36 cellular contexts compared by ENCODE assay signal in the genomic region with DNA sequence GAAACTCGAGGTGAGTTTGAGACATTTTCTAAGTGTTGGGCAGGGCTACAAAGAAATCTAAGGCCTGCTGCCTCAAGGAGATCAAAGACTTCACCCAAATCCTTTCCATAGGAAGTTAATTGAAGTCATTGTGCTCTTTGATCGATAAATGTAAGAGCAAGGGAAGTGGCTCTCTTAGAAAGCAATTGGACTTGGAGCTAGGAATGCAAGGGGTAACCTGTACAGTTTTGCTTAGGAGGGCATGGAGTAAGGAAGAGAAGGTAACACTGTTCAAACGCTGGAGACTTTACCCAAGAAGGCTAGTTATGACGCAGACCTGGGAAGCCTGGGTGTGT.
"Had no signal": no experiment of that assay in that cellular context is flagged by ENCODE, and none has a peak within 500 bp of the region (broad histone marks: within the 10 kb centered on the region; RNA-seq: fewer than 3 reads in every experiment).

No MANE protein-coding gene starts in this region.

- H3K4me3 Mint-ChIP-seq: activated CD4-positive, alpha-beta memory T cell treated with anti-CD3 and anti-CD28 coated beads, Interleukin-2, amount 10 ng/mL, durations not matched to agents 7 days and 5 days; activated CD4-positive, alpha-beta T cell treated with anti-CD3 and anti-CD28 coated beads for 36 hours; activated CD4-positive, alpha-beta T cell treated with anti-CD3 and anti-CD28 coated beads, Interleukin-2, amount 10 ng/mL, durations not matched to agents 7 days and 5 days; activated naive CD4-positive, alpha-beta T cell treated with anti-CD3 and anti-CD28 coated beads, Interleukin-2, amount 10 ng/mL, durations not matched to agents 7 days and 5 days; activated naive CD8-positive, alpha-beta T cell treated with anti-CD3 and anti-CD28 coated beads, Interleukin-2, amount 10 ng/mL, durations not matched to agents 7 days and 5 days; activated T-cell treated with anti-CD3 and anti-CD28 coated beads, Interleukin-2, amount 50 U/mL, for 24 hours; activated T-cell treated with anti-CD3 and anti-CD28 coated beads, Interleukin-2, amount 50 U/mL, for 72 hours; brain; dendritic cell treated with granulocyte-macrophage colony-stimulating factor and Interleukin-4, amounts not matched to agents 40 ng/mL and 50 ng/mL, for 4 days; endodermal cell; T-helper 17 cell; T-helper 2 cell treated with Interferon-gamma antibody and Interleukin-4, amounts not matched to agents 5 μg/mL and 100 μg/mL, for 36 hours had no signal

- H3K27ac ChIP-seq: ascending aorta, breast epithelium, cardiac muscle cell, coronary artery, dorsolateral prefrontal cortex, foreskin keratinocyte, gastrocnemius medialis, heart left ventricle, WERI-Rb-1 had no signal

- DNase-seq: activated CD4-positive, alpha-beta memory T cell treated with anti-CD3 and anti-CD28 coated beads, Interleukin-2, amount 10 ng/mL, durations not matched to agents 7 days and 5 days; activated CD4-positive, alpha-beta T cell treated with anti-CD3 and anti-CD28 coated beads for 36 hours; activated CD4-positive, alpha-beta T cell treated with anti-CD3 and anti-CD28 coated beads, Interleukin-2, amount 10 ng/mL, durations not matched to agents 7 days and 5 days; activated CD4-positive, alpha-beta T cell treated with anti-CD3 and anti-CD28 coated beads, Interleukin-2, amount 50 U/mL, for 4 hours; activated CD4-positive, CD25-positive, alpha-beta regulatory T cell; activated CD4-positive, CD25-positive, alpha-beta regulatory T cell treated with anti-CD3 and anti-CD28 coated beads, Interleukin-2, amount 50 U/mL, for 72 hours; activated CD8-positive, alpha-beta memory T cell treated with anti-CD3 and anti-CD28 coated beads, Interleukin-2, amount 50 U/mL, for 48 hours; activated gamma-delta T cell; activated naive CD4-positive, alpha-beta T cell; activated naive CD4-positive, alpha-beta T cell treated with anti-CD3 and anti-CD28 coated beads, Interleukin-2, amount 10 ng/mL, durations not matched to agents 7 days and 5 days; activated naive CD8-positive, alpha-beta T cell treated with anti-CD3 and anti-CD28 coated beads, Interleukin-2, amount 10 ng/mL, durations not matched to agents 7 days and 5 days; activated T-cell treated with anti-CD3 and anti-CD28 coated beads for 4 hours; activated T-cell treated with anti-CD3 and anti-CD28 coated beads, Interleukin-2, amount 50 U/mL, for 24 hours; activated T-cell treated with anti-CD3 and anti-CD28 coated beads, Interleukin-2, amount 50 U/mL, for 72 hours; central memory CD4-positive, alpha-beta T cell; cerebellar nuclear complex; dorsolateral prefrontal cortex; effector memory CD4-positive, alpha-beta T cell; endodermal cell; gastrocnemius medialis; glutamatergic neuron; heart left ventricle; T-helper 1 cell; T-helper 17 cell; T1000; WERI-Rb-1 had no signal

- H3K36me3 Mint-ChIP-seq: activated naive CD4-positive, alpha-beta T cell treated with anti-CD3 and anti-CD28 coated beads, Interleukin-2, amount 10 ng/mL, durations not matched to agents 7 days and 5 days; activated naive CD8-positive, alpha-beta T cell treated with anti-CD3 and anti-CD28 coated beads, Interleukin-2, amount 10 ng/mL, durations not matched to agents 7 days and 5 days; brain had no signal

- H3K27ac Mint-ChIP-seq: activated CD4-positive, alpha-beta memory T cell treated with anti-CD3 and anti-CD28 coated beads, Interleukin-2, amount 10 ng/mL, durations not matched to agents 7 days and 5 days; activated CD4-positive, alpha-beta T cell treated with anti-CD3 and anti-CD28 coated beads for 36 hours; activated CD4-positive, alpha-beta T cell treated with anti-CD3 and anti-CD28 coated beads, Interleukin-2, amount 10 ng/mL, durations not matched to agents 7 days and 5 days; activated naive CD4-positive, alpha-beta T cell treated with anti-CD3 and anti-CD28 coated beads, Interleukin-2, amount 10 ng/mL, durations not matched to agents 7 days and 5 days; activated naive CD4-positive, alpha-beta T cell treated with anti-CD3 and anti-CD28 coated beads, Interleukin-2, amount 50 U/mL, for 72 hours; activated naive CD8-positive, alpha-beta T cell treated with anti-CD3 and anti-CD28 coated beads, Interleukin-2, amount 10 ng/mL, durations not matched to agents 7 days and 5 days; activated T-cell treated with anti-CD3 and anti-CD28 coated beads, Interleukin-2, amount 50 U/mL, for 24 hours; activated T-cell treated with anti-CD3 and anti-CD28 coated beads, Interleukin-2, amount 50 U/mL, for 72 hours; brain; dendritic cell treated with granulocyte-macrophage colony-stimulating factor and Interleukin-4, amounts not matched to agents 40 ng/mL and 50 ng/mL, for 4 days; endodermal cell; T-helper 17 cell; T-helper 2 cell treated with Interferon-gamma antibody and Interleukin-4, amounts not matched to agents 5 μg/mL and 100 μg/mL, for 36 hours had no signal

- ATAC-seq: activated CD4-positive, alpha-beta T cell treated with anti-CD3 and anti-CD28 coated beads for 36 hours; activated naive CD4-positive, alpha-beta T cell treated with anti-CD3 and anti-CD28 coated beads, Interleukin-2, amount 50 U/mL, for 72 hours; activated T-cell treated with anti-CD3 and anti-CD28 coated beads, Interleukin-2, amount 50 U/mL, for 72 hours; esophagus mucosa; foreskin keratinocyte; gastrocnemius medialis; heart left ventricle; T-helper 17 cell had no signal

- H3K4me1 ChIP-seq: ascending aorta, breast epithelium, foreskin keratinocyte, gastrocnemius medialis, heart left ventricle had no signal

- H3K4me1 Mint-ChIP-seq: activated CD4-positive, alpha-beta memory T cell treated with anti-CD3 and anti-CD28 coated beads, Interleukin-2, amount 10 ng/mL, durations not matched to agents 7 days and 5 days; activated CD4-positive, alpha-beta T cell treated with anti-CD3 and anti-CD28 coated beads for 36 hours; activated CD4-positive, alpha-beta T cell treated with anti-CD3 and anti-CD28 coated beads, Interleukin-2, amount 10 ng/mL, durations not matched to agents 7 days and 5 days; activated naive CD4-positive, alpha-beta T cell treated with anti-CD3 and anti-CD28 coated beads, Interleukin-2, amount 10 ng/mL, durations not matched to agents 7 days and 5 days; activated naive CD8-positive, alpha-beta T cell treated with anti-CD3 and anti-CD28 coated beads, Interleukin-2, amount 10 ng/mL, durations not matched to agents 7 days and 5 days; T-helper 17 cell had no signal

- H3K4me3 ChIP-seq: ascending aorta, breast epithelium, cardiac muscle cell, coronary artery, dorsolateral prefrontal cortex, gastrocnemius medialis, heart left ventricle had no signal

- H3K9me3 ChIP-seq: ascending aorta, breast epithelium, gastrocnemius medialis had no signal

- H3K27me3 ChIP-seq: ascending aorta, breast epithelium, cardiac muscle cell, dorsolateral prefrontal cortex, foreskin keratinocyte, gastrocnemius medialis, heart left ventricle had no signal

- H3K27me3 Mint-ChIP-seq: activated CD4-positive, alpha-beta memory T cell treated with anti-CD3 and anti-CD28 coated beads, Interleukin-2, amount 10 ng/mL, durations not matched to agents 7 days and 5 days; activated naive CD8-positive, alpha-beta T cell treated with anti-CD3 and anti-CD28 coated beads, Interleukin-2, amount 10 ng/mL, durations not matched to agents 7 days and 5 days; dendritic cell treated with granulocyte-macrophage colony-stimulating factor and Interleukin-4, amounts not matched to agents 40 ng/mL and 50 ng/mL, for 4 days had no signal

- H3K36me3 ChIP-seq: ascending aorta, breast epithelium, cardiac muscle cell, gastrocnemius medialis, heart left ventricle, WERI-Rb-1 had no signal

- H3K9me3 Mint-ChIP-seq: activated naive CD8-positive, alpha-beta T cell treated with anti-CD3 and anti-CD28 coated beads, Interleukin-2, amount 10 ng/mL, durations not matched to agents 7 days and 5 days; dendritic cell treated with granulocyte-macrophage colony-stimulating factor and Interleukin-4, amounts not matched to agents 40 ng/mL and 50 ng/mL, for 4 days had no signal
